ENCODE assay signal across 8 cellular contexts in the genomic region with DNA sequence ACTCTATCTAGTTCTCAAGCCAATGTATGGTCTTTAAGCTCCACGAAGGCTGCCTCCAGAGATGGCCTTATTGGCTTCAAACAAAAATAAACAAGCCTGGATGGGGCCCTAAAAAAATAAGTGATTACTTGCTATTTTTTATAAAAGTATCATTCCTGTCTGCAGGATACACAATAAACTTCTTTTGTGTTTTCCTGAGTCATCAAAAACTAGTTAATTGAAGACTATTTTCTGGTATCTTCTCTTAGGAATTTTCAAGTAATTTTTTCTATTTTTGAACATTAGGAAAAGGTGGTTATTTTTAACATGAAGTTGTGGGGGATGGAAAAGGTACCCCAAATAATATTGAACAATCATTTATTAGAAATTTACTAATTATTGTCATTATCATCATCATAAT.
"Had no signal": no experiment of that assay in that cellular context is flagged by ENCODE, and none has a peak within 500 bp of the region (broad histone marks: within the 10 kb centered on the region; RNA-seq: fewer than 3 reads in every experiment).

No MANE protein-coding gene starts in this region.

- H3K9ac ChIP-seq: KMS-11 had no signal

- H3K27ac ChIP-seq: KMS-11 had no signal

- H3K4me3 ChIP-seq: GM23338 had no signal

- H3K4me2 ChIP-seq: GM23338, KMS-11 had no signal

- ATAC-seq: GM23338 had no signal

- H2AFZ ChIP-seq: GM23338 had no signal

- FAIRE-seq: H1, H54, HTR-8/SVneo had no signal

- DNase-seq: H9, HCEC 1CT, KBM-7 had no signal
